ENCODE assay signal across 1 cellular context in the genomic region with DNA sequence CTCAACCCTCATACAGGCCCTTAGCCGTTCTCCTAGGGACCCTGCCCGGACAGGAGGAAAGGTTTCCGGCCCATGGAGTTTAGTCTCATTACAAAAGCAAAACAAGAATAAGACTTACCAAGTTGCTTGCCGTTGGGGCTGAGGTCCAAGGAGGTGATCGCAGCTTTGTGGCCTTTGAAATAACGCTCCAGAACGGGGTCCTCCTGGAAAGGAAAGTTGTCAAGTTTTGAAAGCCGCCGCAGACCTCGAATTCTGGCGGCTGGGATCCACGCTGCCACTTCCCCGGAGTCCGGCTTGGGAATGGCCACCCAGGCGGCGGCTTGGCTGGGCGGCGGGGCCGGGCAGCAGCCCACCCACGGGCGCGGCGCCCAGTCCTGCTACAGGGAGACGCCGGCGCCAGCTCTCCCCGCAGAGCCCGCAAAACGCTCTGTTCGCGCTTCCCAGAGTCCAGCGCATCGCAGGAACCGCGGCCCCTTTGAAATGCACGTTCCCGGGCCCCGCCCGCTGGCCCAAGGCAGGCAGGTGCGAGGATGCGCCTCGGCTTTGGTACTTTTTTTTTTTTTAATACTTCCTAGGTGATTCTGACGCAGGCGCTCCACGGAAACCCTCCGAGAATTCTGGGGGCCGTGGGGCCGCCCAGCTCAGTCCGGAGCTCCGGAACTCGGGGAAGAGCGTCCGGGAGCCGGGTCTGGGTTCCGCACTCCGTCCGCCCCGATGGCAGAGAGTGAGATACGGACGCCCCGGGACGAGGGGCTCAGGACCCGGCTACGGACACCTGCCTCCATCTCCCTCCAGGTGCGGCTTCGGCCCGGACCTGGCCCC.
A peak's percentile ranks its signal among the peaks of the same experiment; 100 is the strongest.
TF ChIP-seq lines count a peak whose summit lies in the region.

No MANE protein-coding gene starts in this region.

TF ChIP-seq in K562, 482 proteins besides CTCF, POLR2A, EP300 and RAD21 (continued from another document and continues in another):
- 0 out of 2 replicates have a peak, but pooled peaks have one; percentile 22 for TF ChIP-seq TGIF2 (CRISPR knock-in tag; IDR thresholded peaks at IDR 0.05)
- no peak for TF ChIP-seq SMAD3 (CRISPR knock-in tag; conservative IDR thresholded peaks at IDR 0.05)
- no peak for TF ChIP-seq NFIX (CRISPR knock-in tag; IDR thresholded peaks at IDR 0.05; ENCODE audit: low read depth)
- TF ChIP-seq, protein P1, sequence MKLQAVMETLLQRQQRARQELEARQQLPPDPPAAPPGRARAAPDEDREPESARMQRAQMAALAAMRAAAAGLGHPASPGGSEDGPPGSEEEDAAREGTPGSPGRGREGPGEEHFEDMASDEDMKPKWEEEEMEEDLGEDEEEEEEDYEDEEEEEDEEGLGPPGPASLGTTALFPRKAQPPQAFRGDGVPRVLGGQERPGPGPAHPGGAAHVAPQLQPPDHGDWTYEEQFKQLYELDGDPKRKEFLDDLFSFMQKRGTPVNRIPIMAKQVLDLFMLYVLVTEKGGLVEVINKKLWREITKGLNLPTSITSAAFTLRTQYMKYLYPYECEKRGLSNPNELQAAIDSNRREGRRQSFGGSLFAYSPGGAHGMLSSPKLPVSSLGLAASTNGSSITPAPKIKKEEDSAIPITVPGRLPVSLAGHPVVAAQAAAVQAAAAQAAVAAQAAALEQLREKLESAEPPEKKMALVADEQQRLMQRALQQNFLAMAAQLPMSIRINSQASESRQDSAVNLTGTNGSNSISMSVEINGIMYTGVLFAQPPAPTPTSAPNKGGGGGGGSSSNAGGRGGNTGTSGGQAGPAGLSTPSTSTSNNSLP (IDR thresholded peaks at IDR 0.05; ENCODE audit: borderline replicate concordance, low read depth, low read length), result no peak
- 0 out of 2 replicates have a peak, but pooled peaks have one; percentile 56 for TF ChIP-seq GTF2E2 (tag; IDR thresholded peaks at IDR 0.05)
- no peak for TF ChIP-seq TSC22D4 (tag; IDR thresholded peaks at IDR 0.05)
- TF ChIP-seq KDM5B (IDR thresholded peaks at IDR 0.05; ENCODE audit: insufficient replicate concordance, low read depth, low read length), result peak; percentile 24
- no peak for TF ChIP-seq ZHX1 (conservative IDR thresholded peaks at IDR 0.05; ENCODE audit: low read length)
- TF ChIP-seq KLF1 (tag; IDR thresholded peaks at IDR 0.05), result no peak
- TF ChIP-seq ZNF512 (tag; IDR thresholded peaks at IDR 0.05), result no peak
- TF ChIP-seq MEF2A (IDR thresholded peaks at IDR 0.05; ENCODE audit: control insufficient read depth, low read depth, low read length), result no peak
- TF ChIP-seq TAF7 (tag; IDR thresholded peaks at IDR 0.05), result no peak
- no peak for TF ChIP-seq NR4A1 (CRISPR knock-in tag; IDR thresholded peaks at IDR 0.05)
- TF ChIP-seq NR4A1 (tag; IDR thresholded peaks at IDR 0.05), result no peak
- TF ChIP-seq, protein P2, sequence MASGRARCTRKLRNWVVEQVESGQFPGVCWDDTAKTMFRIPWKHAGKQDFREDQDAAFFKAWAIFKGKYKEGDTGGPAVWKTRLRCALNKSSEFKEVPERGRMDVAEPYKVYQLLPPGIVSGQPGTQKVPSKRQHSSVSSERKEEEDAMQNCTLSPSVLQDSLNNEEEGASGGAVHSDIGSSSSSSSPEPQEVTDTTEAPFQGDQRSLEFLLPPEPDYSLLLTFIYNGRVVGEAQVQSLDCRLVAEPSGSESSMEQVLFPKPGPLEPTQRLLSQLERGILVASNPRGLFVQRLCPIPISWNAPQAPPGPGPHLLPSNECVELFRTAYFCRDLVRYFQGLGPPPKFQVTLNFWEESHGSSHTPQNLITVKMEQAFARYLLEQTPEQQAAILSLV (tag; IDR thresholded peaks at IDR 0.05), result no peak
- TF ChIP-seq ZNF785 (CRISPR knock-in tag; IDR thresholded peaks at IDR 0.05), result no peak
- TF ChIP-seq, protein P3, sequence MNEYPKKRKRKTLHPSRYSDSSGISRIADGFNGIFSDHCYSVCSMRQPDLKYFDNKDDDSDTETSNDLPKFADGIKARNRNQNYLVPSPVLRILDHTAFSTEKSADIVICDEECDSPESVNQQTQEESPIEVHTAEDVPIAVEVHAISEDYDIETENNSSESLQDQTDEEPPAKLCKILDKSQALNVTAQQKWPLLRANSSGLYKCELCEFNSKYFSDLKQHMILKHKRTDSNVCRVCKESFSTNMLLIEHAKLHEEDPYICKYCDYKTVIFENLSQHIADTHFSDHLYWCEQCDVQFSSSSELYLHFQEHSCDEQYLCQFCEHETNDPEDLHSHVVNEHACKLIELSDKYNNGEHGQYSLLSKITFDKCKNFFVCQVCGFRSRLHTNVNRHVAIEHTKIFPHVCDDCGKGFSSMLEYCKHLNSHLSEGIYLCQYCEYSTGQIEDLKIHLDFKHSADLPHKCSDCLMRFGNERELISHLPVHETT (CRISPR knock-in tag; conservative IDR thresholded peaks at IDR 0.05 in 1 of 2, IDR thresholded peaks at IDR 0.05 in 1 of 2), result no peak; a peak in 1 of 4 replicates
- no peak; the same call in 1 of the 2 replicates for TF ChIP-seq ELF4 (CRISPR knock-in tag; IDR thresholded peaks at IDR 0.05)
- no peak for TF ChIP-seq ATF4 (CRISPR knock-in tag; IDR thresholded peaks at IDR 0.05)
- no peak for TF ChIP-seq MED1 (CRISPR knock-in tag; IDR thresholded peaks at IDR 0.05; ENCODE audit: borderline replicate concordance)
- peak; percentile 39 for TF ChIP-seq PRPF4 (IDR thresholded peaks at IDR 0.05; ENCODE audit: insufficient read depth, low read depth, low read length, poor library complexity, severe bottlenecking)
- TF ChIP-seq ETV6 (IDR thresholded peaks at IDR 0.05; ENCODE audit: borderline replicate concordance in 1 of 2, low read depth in 2 of 2, low read length in 1 of 2), result no peak
- no peak for TF ChIP-seq ETV6 (CRISPR knock-in tag; IDR thresholded peaks at IDR 0.05; ENCODE audit: borderline replicate concordance)
- TF ChIP-seq SNAPC5 (CRISPR knock-in tag; IDR thresholded peaks at IDR 0.05), result no peak
- TF ChIP-seq RBM14 (IDR thresholded peaks at IDR 0.05; ENCODE audit: borderline replicate concordance, insufficient read depth, low read depth, low read length), result peak; percentile 62; the same call in 1 of the 2 replicates
- TF ChIP-seq SRSF9 (IDR thresholded peaks at IDR 0.05; ENCODE audit: borderline replicate concordance, low read depth, low read length), result no peak
- TF ChIP-seq AFF4 (CRISPR knock-in tag; IDR thresholded peaks at IDR 0.05), result peak; percentile 21; the same call in 1 of the 2 replicates
- no peak for TF ChIP-seq CEBPZ (IDR thresholded peaks at IDR 0.05; ENCODE audit: borderline replicate concordance, low read depth, low read length)
- no peak for TF ChIP-seq ZBTB49 (CRISPR knock-in tag; IDR thresholded peaks at IDR 0.05; ENCODE audit: borderline replicate concordance)
- TF ChIP-seq PRMT5 (CRISPR knock-in tag; IDR thresholded peaks at IDR 0.05), result no peak
- TF ChIP-seq ILF3 (IDR thresholded peaks at IDR 0.05; ENCODE audit: borderline replicate concordance), result no peak
- TF ChIP-seq ZNF76 (CRISPR knock-in tag; IDR thresholded peaks at IDR 0.05; ENCODE audit: borderline replicate concordance), result no peak
- TF ChIP-seq LCOR (CRISPR knock-in tag; IDR thresholded peaks at IDR 0.05), result 0 out of 2 replicates have a peak, but pooled peaks have one; percentile 1
